Comparison of ENCODE assay signal across 18 cellular contexts in genomic region chr11:125379565-125380343, GRCh38.
A peak's percentile ranks its signal among the peaks of the same experiment; 100 is the strongest.
DNase-seq lines count a peak whose midpoint lies in the region; ATAC-seq, FAIRE-seq and TF ChIP-seq lines count a peak whose summit lies in the region.
"Had no signal": no experiment of that assay in that cellular context is flagged by ENCODE, and none has a peak within 500 bp of the region (broad histone marks: within the 10 kb centered on the region; RNA-seq: fewer than 3 reads in every experiment).

No MANE protein-coding gene starts in this region.

- peaks cover 7% of the 10 kb centered on the region for H3K27me3 Mint-ChIP-seq in nephron (ENCODE audit: low read depth)
- H3K27me3 Mint-ChIP-seq: CD4-positive, CD25-positive, alpha-beta regulatory T cell had no signal

- no peak for TF ChIP-seq POLR2A in HepG2 (IDR thresholded peaks at IDR 0.05; ENCODE audit: insufficient read depth in 1 of 2, low read depth in 2 of 2, low read length in 2 of 2)

- no peak overlapping the region for H3K4me2 ChIP-seq in osteoblast (ENCODE audit: insufficient read depth, low read length)
- no peak overlapping the region for H3K4me2 ChIP-seq in HepG2 (ENCODE audit: low read depth, low read length)
- H3K4me2 ChIP-seq: BLaER1 treated with 17β-estradiol and CSF1 and Interleukin-3, amounts not matched to agents 10 nM and 100 nM had no signal

- no TSS peak for BruUV-seq in HepG2 (replicated peaks; lab: Mats Ljungman, UMichigan)

- peaks cover 76% of the 10 kb centered on the region for H3K4me1 Mint-ChIP-seq in nephron
- H3K4me1 Mint-ChIP-seq: CD4-positive, CD25-positive, alpha-beta regulatory T cell had no signal

- no peaks in the 10 kb centered on the region for H3K79me2 ChIP-seq in osteoblast (ENCODE audit: insufficient read depth, low read length)
- no peaks in the 10 kb centered on the region for H3K79me2 ChIP-seq in HepG2 (ENCODE audit: insufficient read depth, low read length)

- H3K36me3 ChIP-seq in osteoblast (ENCODE audit: insufficient read depth, low read length) (no peaks in the 10 kb centered on the region), HepG2 (replicated peaks in 1 of 2; ENCODE audit: control insufficient read depth in 1 of 2, insufficient read depth in 2 of 2, low read length in 2 of 2) (no peaks in the 10 kb centered on the region), BE2C (no peaks in the 10 kb centered on the region)
- H3K36me3 ChIP-seq: BLaER1 treated with 17β-estradiol and CSF1 and Interleukin-3, amounts not matched to agents 10 nM and 100 nM had no signal

- H3K4me3 Mint-ChIP-seq in nephron, result peak overlapping the region in 1 of 3 experiments; percentile 7
- H3K4me3 Mint-ChIP-seq: CD4-positive, CD25-positive, alpha-beta regulatory T cell had no signal

- H3K9me3 ChIP-seq in osteoblast (ENCODE audit: low read depth, low read length), result no peaks in the 10 kb centered on the region
- H3K9me3 ChIP-seq in HepG2 (ENCODE audit: low read length), result no peaks in the 10 kb centered on the region
- H3K9me3 ChIP-seq in BE2C, result no peaks in the 10 kb centered on the region
- H3K9me3 ChIP-seq: BLaER1 treated with 17β-estradiol and CSF1 and Interleukin-3, amounts not matched to agents 10 nM and 100 nM had no signal

- H3K9me3 Mint-ChIP-seq in nephron, result no peaks in the 10 kb centered on the region
- H3K9me3 Mint-ChIP-seq: CD4-positive, CD25-positive, alpha-beta regulatory T cell had no signal

- CTCF ChIA-PET in HepG2 (lab: Yijun Ruan, JAX; ENCODE audit: low intra/inter-chr PET ratio, low total read pairs), result no interaction called here

- H3K4me1 ChIP-seq in osteoblast (ENCODE audit: insufficient read depth, low read length) (peaks cover 18% of the 10 kb centered on the region), HepG2 (ENCODE audit: insufficient read depth, low read length) (no peaks in the 10 kb centered on the region), BE2C (no peaks in the 10 kb centered on the region)
- H3K4me1 ChIP-seq: BLaER1 treated with 17β-estradiol and CSF1 and Interleukin-3, amounts not matched to agents 10 nM and 100 nM had no signal

- POLR2A ChIA-PET in HepG2 (lab: Yijun Ruan, JAX), result no interaction called here

- TF ChIP-seq CTCF in nephron (IDR thresholded peaks at IDR 0.05; ENCODE audit: unreplicated experiment in 3 of 3), result no peak
- no peak for TF ChIP-seq CTCF in osteoblast (IDR thresholded peaks at IDR 0.05; ENCODE audit: extremely low read depth, low read depth, low read length)
- TF ChIP-seq CTCF in HepG2 (CRISPR knock-in tag; IDR thresholded peaks at IDR 0.05), result no peak
- TF ChIP-seq CTCF in BE2C (IDR thresholded peaks at IDR 0.05; ENCODE audit: low read depth, low read length), result no peak

- H3K4me3 ChIP-seq in osteoblast (ENCODE audit: insufficient read depth, low read length) (no peak overlapping the region), HepG2 (replicated peaks in 1 of 3; ENCODE audit: insufficient read depth in 1 of 3, low read depth in 2 of 3, low read length in 3 of 3) (no peak overlapping the region), BE2C (ENCODE audit: low read depth, low read length) (no peak overlapping the region)
- H3K4me3 ChIP-seq: BLaER1 treated with 17β-estradiol and CSF1 and Interleukin-3, amounts not matched to agents 10 nM and 100 nM; GM12878; GM23248 had no signal

- intact Hi-C loops in HepG2 (cut with micrococcal nuclease; ENCODE audit: unreplicated experiment), result no loop called here

- no peak for TF ChIP-seq RAD21 in HepG2 (CRISPR knock-in tag; IDR thresholded peaks at IDR 0.05)

- ATAC-seq in HepG2 (no peak), HG03039 (IDR thresholded peaks at IDR 0.05; ENCODE audit: unreplicated experiment) (no peak)
- ATAC-seq: GM12878 had no signal

- H3K27ac Mint-ChIP-seq in nephron, result peak overlapping the region; percentile 46 to 79 (median 61)

- DNase-seq in G401 (ENCODE audit: low spot score) (peak; percentile 29), caudate nucleus (lab: John Stamatoyannopoulos, UW) (peak in 11 of 61 donors; percentile 8 to 49 (median 18)), osteoblast (ENCODE audit: insufficient read length, low spot score, missing footprints) (peak; percentile 80), HepG2 (ENCODE audit: low spot score) (no peak), mucosa of gallbladder (ENCODE audit: low spot score) (no peak), BE2C (no peak)
- DNase-seq: 8988T; AML-193; Calu3; CD4-positive, CD25-positive, alpha-beta regulatory T cell; DMS 273 treated with DMSO at 0.1 percent for 48 hours; GM23248; H7 had no signal

- H3K9ac ChIP-seq in HepG2 (ENCODE audit: insufficient read depth, low read depth, low read length), result no peak overlapping the region
- H3K9ac ChIP-seq: BLaER1 treated with 17β-estradiol and CSF1 and Interleukin-3, amounts not matched to agents 10 nM and 100 nM; GM23248 had no signal

- peaks cover 21% of the 10 kb centered on the region for H3K27me3 ChIP-seq in osteoblast (ENCODE audit: insufficient read depth, low read length)
- H3K27me3 ChIP-seq in HepG2 (ENCODE audit: control insufficient read depth in 1 of 2, insufficient read depth in 2 of 2, low read length in 2 of 2), result peaks cover 4 to 54% of the 10 kb centered on the region in 2 experiments; a peak in 4 of 5 replicates
- H3K27me3 ChIP-seq in BE2C, result peaks cover 39% of the 10 kb centered on the region
- H3K27me3 ChIP-seq: BLaER1 treated with 17β-estradiol and CSF1 and Interleukin-3, amounts not matched to agents 10 nM and 100 nM had no signal

- H3K27ac ChIP-seq in caudate nucleus (ENCODE audit: low read depth, low read length) (peak overlapping the region; percentile 65), osteoblast (ENCODE audit: low read depth, low read length) (no peak overlapping the region), HepG2 (ENCODE audit: extremely low read length, insufficient read depth, low read length) (no peak overlapping the region)
- H3K27ac ChIP-seq: BLaER1 treated with 17β-estradiol and CSF1 and Interleukin-3, amounts not matched to agents 10 nM and 100 nM; GM23248 had no signal

- in situ Hi-C loops in G401 (cut with HindIII; ENCODE audit: low sequenced_read_pairs) (no loop called here), HepG2 (cut with HindIII; ENCODE audit: extremely low pct_ligation_motif_present, low pct_unique_long_range_greater_than_20kb) (no loop called here)

- H3K36me3 Mint-ChIP-seq in nephron (ENCODE audit: low read depth), result peaks cover 6% of the 10 kb centered on the region
- H3K36me3 Mint-ChIP-seq: CD4-positive, CD25-positive, alpha-beta regulatory T cell had no signal

- H2AFZ ChIP-seq in osteoblast (ENCODE audit: low read length) (no peak overlapping the region), HepG2 (ENCODE audit: low read length) (no peak overlapping the region)
- H2AFZ ChIP-seq: GM23248 had no signal

- TF ChIP-seq EP300 in HepG2 (IDR thresholded peaks at IDR 0.05; ENCODE audit: low read depth in 2 of 2, low read length in 2 of 2) (no peak), HepG2 (CRISPR knock-in tag; IDR thresholded peaks at IDR 0.05; ENCODE audit: borderline replicate concordance) (no peak)

- FAIRE-seq in HepG2 (lab: Jason Lieb, UNC), result no peak
- FAIRE-seq: GM12878, HTR-8/SVneo had no signal

- H4K20me1 ChIP-seq in osteoblast (ENCODE audit: insufficient read depth, low read length), result no peaks in the 10 kb centered on the region
- no peaks in the 10 kb centered on the region for H4K20me1 ChIP-seq in HepG2 (ENCODE audit: insufficient read depth, low read length)
- H4K20me1 ChIP-seq: BLaER1 treated with 17β-estradiol and CSF1 and Interleukin-3, amounts not matched to agents 10 nM and 100 nM had no signal

- 41% methylated on average over 18 of the region's 18 CpGs for WGBS in HepG2 (ENCODE audit: low lambda C conversion rate)

TF ChIP-seq in HepG2, 621 proteins besides CTCF, POLR2A, EP300 and RAD21 (continues in another document):
- no peak for TF ChIP-seq ZBTB8A (CRISPR knock-in tag; IDR thresholded peaks at IDR 0.05; ENCODE audit: borderline replicate concordance, low read depth)
- no peak for TF ChIP-seq AGO1 (IDR thresholded peaks at IDR 0.05; ENCODE audit: low read depth, low read length, poor library complexity, severe bottlenecking)
- TF ChIP-seq ATF6 (CRISPR knock-in tag; conservative IDR thresholded peaks at IDR 0.05), result no peak
- TF ChIP-seq ZMAT3 (CRISPR knock-in tag; conservative IDR thresholded peaks at IDR 0.05), result no peak
- TF ChIP-seq FOXO1 (CRISPR knock-in tag; IDR thresholded peaks at IDR 0.05), result no peak
- TF ChIP-seq ZBTB49 (CRISPR knock-in tag; IDR thresholded peaks at IDR 0.05; ENCODE audit: borderline replicate concordance), result no peak
- no peak for TF ChIP-seq FOXK2 (IDR thresholded peaks at IDR 0.05)
- TF ChIP-seq ZNF761 (CRISPR knock-in tag; conservative IDR thresholded peaks at IDR 0.05), result no peak
- TF ChIP-seq KMT2A (CRISPR knock-in tag; IDR thresholded peaks at IDR 0.05), result no peak
- no peak for TF ChIP-seq GABPB1 (CRISPR knock-in tag; IDR thresholded peaks at IDR 0.05)

Comparison
In these comparisons a context has a peak if more than half of its experiments do, and no peak if none do; other contexts are left out.
1. DNase-seq: peak in G401 (single experiment) and osteoblast (single experiment); none in HepG2 (single experiment), mucosa of gallbladder (single experiment) and BE2C (single experiment).